In genomic region chr20:32968833-32969241, GRCh38 we compare ENCODE assay signal across 15 cellular contexts. TPM values are rescaled to one million over a fixed set of nuclear protein-coding genes. Genes with fewer than 3 reads are reported as not detected.
DNase-seq lines count a peak whose midpoint lies in the region; ATAC-seq and TF ChIP-seq lines count a peak whose summit lies in the region.
"Had no signal": no experiment of that assay in that cellular context is flagged by ENCODE, and none has a peak within 500 bp of the region (broad histone marks: within the 10 kb centered on the region; RNA-seq: fewer than 3 reads in every experiment).

No MANE protein-coding gene starts in this region.

- peaks cover 38% of the 10 kb centered on the region for H3K4me1 Mint-ChIP-seq in T-helper 1 cell treated with Interleukin-12 subunit alpha and Interleukin-12 subunit beta and Interleukin-4 antibody, amounts not matched to agents 30 μg/mL and 1 μg/mL, for 36 hours (ENCODE audit: low read depth)
- H3K4me1 Mint-ChIP-seq in activated naive CD8-positive, alpha-beta T cell treated with anti-CD3 and anti-CD28 coated beads, Interleukin-2, amount 10 ng/mL, durations not matched to agents 7 days and 5 days, result peaks cover 67% of the 10 kb centered on the region

- no peaks in the 10 kb centered on the region for H3K79me1 ChIP-seq in neuronal stem cell (ENCODE audit: low read depth, low read length)

- H3K27me3 Mint-ChIP-seq in T-helper 1 cell treated with Interleukin-12 subunit alpha and Interleukin-12 subunit beta and Interleukin-4 antibody, amounts not matched to agents 30 μg/mL and 1 μg/mL, for 36 hours (ENCODE audit: low read depth), result no peaks in the 10 kb centered on the region
- no peaks in the 10 kb centered on the region for H3K27me3 Mint-ChIP-seq in activated naive CD8-positive, alpha-beta T cell treated with anti-CD3 and anti-CD28 coated beads, Interleukin-2, amount 10 ng/mL, durations not matched to agents 7 days and 5 days

- H3K4me1 ChIP-seq in neuronal stem cell (ENCODE audit: control insufficient read depth in 2 of 2, insufficient read depth in 1 of 2, low read depth in 1 of 2, low read length in 2 of 2) (peaks cover 15% of the 10 kb centered on the region in 2 donors), adrenal gland (replicated peaks in 1 of 2) (no peaks in the 10 kb centered on the region)
- H3K4me1 ChIP-seq: parathyroid adenoma had no signal

- H3K18ac ChIP-seq in neuronal stem cell (ENCODE audit: low read length), result peak overlapping the region; percentile 82

- no peaks in the 10 kb centered on the region for H3K36me3 Mint-ChIP-seq in T-helper 1 cell treated with Interleukin-12 subunit alpha and Interleukin-12 subunit beta and Interleukin-4 antibody, amounts not matched to agents 30 μg/mL and 1 μg/mL, for 36 hours (ENCODE audit: low read depth)
- H3K36me3 Mint-ChIP-seq in activated naive CD8-positive, alpha-beta T cell treated with anti-CD3 and anti-CD28 coated beads, Interleukin-2, amount 10 ng/mL, durations not matched to agents 7 days and 5 days, result peaks cover 2% of the 10 kb centered on the region

- H4K91ac ChIP-seq in neuronal stem cell (ENCODE audit: low read depth, low read length, poor library complexity), result no peak overlapping the region

- peak overlapping the region; percentile 34 for H3K23ac ChIP-seq in neuronal stem cell (ENCODE audit: low read depth, low read length, poor library complexity)

- no peak overlapping the region for H3K4ac ChIP-seq in neuronal stem cell (ENCODE audit: low read length)

- no peak overlapping the region for H3K4me3 ChIP-seq in neuronal stem cell (ENCODE audit: low read length in 2 of 2)
- H3K4me3 ChIP-seq in adrenal gland, result no peak overlapping the region

- H3K27ac Mint-ChIP-seq in T-helper 1 cell treated with Interleukin-12 subunit alpha and Interleukin-12 subunit beta and Interleukin-4 antibody, amounts not matched to agents 30 μg/mL and 1 μg/mL, for 36 hours, result peak overlapping the region; percentile 27
- peak overlapping the region; percentile 93 for H3K27ac Mint-ChIP-seq in activated naive CD8-positive, alpha-beta T cell treated with anti-CD3 and anti-CD28 coated beads, Interleukin-2, amount 10 ng/mL, durations not matched to agents 7 days and 5 days
- H3K27ac Mint-ChIP-seq: HFFc6 had no signal

- H3K4me2 ChIP-seq in neuronal stem cell (ENCODE audit: insufficient read depth, low read length, poor library complexity, severe bottlenecking), result no peak overlapping the region

- WGBS in neuronal stem cell (ENCODE audit: extremely low coverage in 2 of 2, insufficient read length in 2 of 2, insufficient replicate concordance in 1 of 2), 2 donors, result 100% methylated on average over 2 of the region's 11 CpGs
- 64 to 72% (median 68%) methylated on average over 6 to 11 of the region's 11 CpGs for WGBS in adrenal gland, 4 donors

- H2AFZ ChIP-seq in neuronal stem cell (ENCODE audit: low read length), result no peak overlapping the region
- H2AFZ ChIP-seq: parathyroid adenoma had no signal

- H2BK15ac ChIP-seq in neuronal stem cell (ENCODE audit: low read length), result no peak overlapping the region

- no peak overlapping the region for H2BK120ac ChIP-seq in neuronal stem cell (ENCODE audit: low read depth, low read length)

- no peaks in the 10 kb centered on the region for H3K9me3 Mint-ChIP-seq in T-helper 1 cell treated with Interleukin-12 subunit alpha and Interleukin-12 subunit beta and Interleukin-4 antibody, amounts not matched to agents 30 μg/mL and 1 μg/mL, for 36 hours
- H3K9me3 Mint-ChIP-seq in activated naive CD8-positive, alpha-beta T cell treated with anti-CD3 and anti-CD28 coated beads, Interleukin-2, amount 10 ng/mL, durations not matched to agents 7 days and 5 days, result no peaks in the 10 kb centered on the region
- H3K9me3 Mint-ChIP-seq: HFFc6 had no signal

- no peak overlapping the region for H4K8ac ChIP-seq in neuronal stem cell (ENCODE audit: low read depth, low read length)

- H2BK5ac ChIP-seq in neuronal stem cell (ENCODE audit: low read length), result no peak overlapping the region

- POLR2A ChIA-PET in activated naive CD8-positive, alpha-beta T cell treated with anti-CD3 and anti-CD28 coated beads, Interleukin-2, amount 10 ng/mL, durations not matched to agents 7 days and 5 days (lab: Charles Lee), result interaction anchor here (2.4 to 2.7 kb wide), 2 partner anchors 9 to 23 kb away, joined by 9 to 12 read pairs; no protein-coding TSS in a partner anchor

- H3K27me3 ChIP-seq in neuronal stem cell (ENCODE audit: control insufficient read depth in 3 of 3, insufficient read depth in 3 of 3, low read depth in 1 of 3, low read length in 3 of 3), result peaks cover 0 to 6% (median 0%) of the 10 kb centered on the region in 3 experiments
- no peaks in the 10 kb centered on the region for H3K27me3 ChIP-seq in adrenal gland

- H3K36me3 ChIP-seq in neuronal stem cell (replicated peaks in 1 of 2; ENCODE audit: control insufficient read depth in 2 of 2, insufficient read depth in 2 of 2, low read length in 2 of 2) (no peaks in the 10 kb centered on the region), adrenal gland (replicated peaks in 1 of 2) (no peaks in the 10 kb centered on the region)

- intact Hi-C loops in adrenal gland (cut with DNase I), result no loop called here

- TF ChIP-seq POLR2A in adrenal gland (IDR thresholded peaks at IDR 0.05), result no peak

- H3K9me3 ChIP-seq in neuronal stem cell (replicated peaks in 1 of 2; ENCODE audit: control insufficient read depth in 2 of 2, insufficient read depth in 1 of 2, low read depth in 1 of 2, low read length in 2 of 2) (no peaks in the 10 kb centered on the region), adrenal gland (replicated peaks in 1 of 3) (no peaks in the 10 kb centered on the region)

- no peak overlapping the region for H3K27ac ChIP-seq in neuronal stem cell (replicated peaks; ENCODE audit: low read length)
- no peak overlapping the region for H3K27ac ChIP-seq in adrenal gland
- H3K27ac ChIP-seq: parathyroid adenoma had no signal

- H3K14ac ChIP-seq in neuronal stem cell (ENCODE audit: low read length), result no peak overlapping the region

- no peak for ATAC-seq in activated naive CD8-positive, alpha-beta T cell treated with anti-CD3 and anti-CD28 coated beads, Interleukin-2, amount 10 ng/mL, durations not matched to agents 7 days and 5 days (ENCODE audit: low read depth)
- no peak for ATAC-seq in HG02981 (IDR thresholded peaks at IDR 0.05; ENCODE audit: unreplicated experiment)
- no peak for ATAC-seq in GM18867 (IDR thresholded peaks at IDR 0.05; ENCODE audit: unreplicated experiment)
- no peak for ATAC-seq in HG02884 (IDR thresholded peaks at IDR 0.05; ENCODE audit: unreplicated experiment)
- ATAC-seq: SK-N-SH treated with all-trans-retinoic acid at 6 μM for 48 hours had no signal

- peak; percentile 1 for DNase-seq in Ammon's horn (ENCODE audit: low spot score)
- DNase-seq in activated naive CD8-positive, alpha-beta T cell treated with anti-CD3 and anti-CD28 coated beads, Interleukin-2, amount 10 ng/mL, durations not matched to agents 7 days and 5 days, result no peak
- no peak for DNase-seq in neuronal stem cell (ENCODE audit: low spot score)
- DNase-seq in adrenal gland, result no peak
- DNase-seq: HFFc6, NCI-H510A had no signal

- H3K4me3 Mint-ChIP-seq in T-helper 1 cell treated with Interleukin-12 subunit alpha and Interleukin-12 subunit beta and Interleukin-4 antibody, amounts not matched to agents 30 μg/mL and 1 μg/mL, for 36 hours, result no peak overlapping the region
- peak overlapping the region; percentile 11 for H3K4me3 Mint-ChIP-seq in activated naive CD8-positive, alpha-beta T cell treated with anti-CD3 and anti-CD28 coated beads, Interleukin-2, amount 10 ng/mL, durations not matched to agents 7 days and 5 days
- H3K4me3 Mint-ChIP-seq: HFFc6 had no signal

- no peak for TF ChIP-seq CTCF in adrenal gland (IDR thresholded peaks at IDR 0.05)

- no peak overlapping the region for H3K9ac ChIP-seq in neuronal stem cell (ENCODE audit: low read depth, low read length, poor library complexity)
- H3K9ac ChIP-seq: parathyroid adenoma had no signal

- peak overlapping the region; percentile 78 for H2AK5ac ChIP-seq in neuronal stem cell (ENCODE audit: low read depth, low read length)

- H2BK12ac ChIP-seq in neuronal stem cell (ENCODE audit: low read length), result peak overlapping the region; percentile 7

RNA-seq across cellular contexts. Expression of gene SUN5, which starts 35.4 kb away (rescaled TPM):
- not detected for total RNA-seq in activated naive CD8-positive, alpha-beta T cell treated with anti-CD3 and anti-CD28 coated beads, Interleukin-2, amount 10 ng/mL, durations not matched to agents 7 days and 5 days
- polyA plus RNA-seq in neuronal stem cell (2013, experiment 1 of 2), result not detected
- not detected for polyA plus RNA-seq in neuronal stem cell (2013, experiment 2 of 2)
- total RNA-seq in adrenal gland, result not detected
- polyA plus RNA-seq in adrenal gland, result not detected
- total RNA-seq: HFFc6, kidney epithelial cell, M059J had no signal
- polyA plus RNA-seq: AG04450 had no signal

RNA-seq across cellular contexts. Expression of gene BPIFB2, which starts 38.7 kb away (rescaled TPM):
- not detected for total RNA-seq in activated naive CD8-positive, alpha-beta T cell treated with anti-CD3 and anti-CD28 coated beads, Interleukin-2, amount 10 ng/mL, durations not matched to agents 7 days and 5 days
- not detected for polyA plus RNA-seq in neuronal stem cell (2013, experiment 1 of 2)
- 0.03 TPM for polyA plus RNA-seq in neuronal stem cell (2013, experiment 2 of 2)
- under 1 TPM in 1 of 8 donors, not detected in 7; 0.15 TPM for total RNA-seq in adrenal gland
- not detected for polyA plus RNA-seq in adrenal gland
- total RNA-seq: HFFc6, kidney epithelial cell, M059J had no signal
- polyA plus RNA-seq: AG04450 had no signal
